ENCODE assay signal across 21 cellular contexts in genomic region chr13:41501281-41501680, GRCh38. TPM values are rescaled to one million over a fixed set of nuclear protein-coding genes. Genes with fewer than 3 reads are reported as not detected.
DNase-seq lines count a peak whose midpoint lies in the region; ATAC-seq and TF ChIP-seq lines count a peak whose summit lies in the region.
"Had no signal": no experiment of that assay in that cellular context is flagged by ENCODE, and none has a peak within 500 bp of the region (broad histone marks: within the 10 kb centered on the region; RNA-seq: fewer than 3 reads in every experiment).

No MANE protein-coding gene starts in this region.

- no peak overlapping the region for H2AFZ ChIP-seq in OCI-LY3 (ENCODE audit: low read depth, low read length)
- H2AFZ ChIP-seq: neural progenitor cell had no signal

- no peak for DNase-seq in CD4-positive, alpha-beta memory T cell
- DNase-seq in naive B cell (peak; percentile 10), posterior vena cava (ENCODE audit: low spot score) (no peak), NCI-H774 (lab: John Stamatoyannopoulos, UW) (no peak)
- no peak for DNase-seq in T-helper 2 cell treated with Interferon-gamma antibody and Interleukin-4, amounts not matched to agents 5 μg/mL and 100 μg/mL, for 36 hours (ENCODE audit: low spot score)
- DNase-seq: activated naive CD8-positive, alpha-beta T cell treated with anti-CD3 and anti-CD28 coated beads, Interleukin-2, amount 10 ng/mL, durations not matched to agents 7 days and 5 days; activated T-cell treated with anti-CD3 and anti-CD28 coated beads, Interleukin-2, amount 50 U/mL, for 24 hours; BE2C; brain microvascular endothelial cell; DMS79; GOT3; left colon; NCI-H1092; NCI-H524 treated with DMSO at 0.1 percent for 48 hours had no signal

- peaks cover 1 to 7% of the 10 kb centered on the region in 2 donors for H3K36me3 Mint-ChIP-seq in CD4-positive, alpha-beta memory T cell
- peaks cover 5 to 16% of the 10 kb centered on the region in 2 donors for H3K36me3 Mint-ChIP-seq in naive B cell
- peaks cover 7% of the 10 kb centered on the region for H3K36me3 Mint-ChIP-seq in T-helper 2 cell treated with Interferon-gamma antibody and Interleukin-4, amounts not matched to agents 5 μg/mL and 100 μg/mL, for 36 hours (ENCODE audit: low read depth)
- H3K36me3 Mint-ChIP-seq: mesothelial cell of epicardium, neural progenitor cell had no signal

- H3K4me3 ChIP-seq in CD4-positive, alpha-beta memory T cell (ENCODE audit: low read length in 2 of 2), result no peak overlapping the region
- H3K4me3 ChIP-seq in OCI-LY3 (ENCODE audit: low read length), result no peak overlapping the region
- H3K4me3 ChIP-seq: gastrocnemius medialis, neural progenitor cell, SK-N-MC had no signal

- peak overlapping the region; percentile 10 to 92 (median 76) for H3K27ac Mint-ChIP-seq in CD4-positive, alpha-beta memory T cell
- H3K27ac Mint-ChIP-seq in naive B cell, result peak overlapping the region in 5 of 6 donors; percentile 13 to 81 (median 49)
- no peak overlapping the region for H3K27ac Mint-ChIP-seq in T-helper 2 cell treated with Interferon-gamma antibody and Interleukin-4, amounts not matched to agents 5 μg/mL and 100 μg/mL, for 36 hours
- H3K27ac Mint-ChIP-seq: activated T-cell treated with anti-CD3 and anti-CD28 coated beads, Interleukin-2, amount 50 U/mL, for 24 hours; mesothelial cell of epicardium; neural progenitor cell had no signal

- H3K27ac ChIP-seq in CD4-positive, alpha-beta memory T cell (ENCODE audit: low read depth, low read length), result no peak overlapping the region
- H3K27ac ChIP-seq in OCI-LY3 (ENCODE audit: low read length), result no peak overlapping the region
- H3K27ac ChIP-seq: brain microvascular endothelial cell, gastrocnemius medialis, neural progenitor cell, SK-N-MC had no signal

- CTCF ChIA-PET in CD4-positive, alpha-beta memory T cell (lab: Charles Lee; ENCODE audit: partially characterized antibody), result interaction anchor here (0.9 to 8.8 kb wide), 8 partner anchors 18 to 155 kb away, joined by 3 to 69 read pairs (median 4); partner anchors contain the start of gene RGCC

- peak overlapping the region; percentile 23; the same call in 1 of the 2 replicates for H3K4me2 ChIP-seq in OCI-LY3 (ENCODE audit: low read length)
- H3K4me2 ChIP-seq: neural progenitor cell had no signal

- no peaks in the 10 kb centered on the region for H4K20me1 ChIP-seq in OCI-LY3 (ENCODE audit: insufficient read depth, low read length)

- H3K9me3 Mint-ChIP-seq in CD4-positive, alpha-beta memory T cell, result peaks cover 0 to 8% (median 2%) of the 10 kb centered on the region in 8 donors
- peaks cover 0 to 25% (median 10%) of the 10 kb centered on the region in 7 donors for H3K9me3 Mint-ChIP-seq in naive B cell
- peaks cover 19% of the 10 kb centered on the region for H3K9me3 Mint-ChIP-seq in T-helper 2 cell treated with Interferon-gamma antibody and Interleukin-4, amounts not matched to agents 5 μg/mL and 100 μg/mL, for 36 hours

- TF ChIP-seq EP300 in Ishikawa (IDR thresholded peaks at IDR 0.05; ENCODE audit: borderline replicate concordance), result 0 out of 2 replicates have a peak, but pooled peaks have one; percentile 23

- no peak for TF ChIP-seq RAD21 in Ishikawa (IDR thresholded peaks at IDR 0.05; ENCODE audit: low read depth)

- peak; percentile 40 for ATAC-seq in naive B cell (ENCODE audit: low read depth in 2 of 2)
- ATAC-seq: gastrocnemius medialis, Panc1 had no signal

- H3K9me3 ChIP-seq in CD4-positive, alpha-beta memory T cell (ENCODE audit: control insufficient read depth in 1 of 2, low read length in 2 of 2), result no peaks in the 10 kb centered on the region
- H3K9me3 ChIP-seq in OCI-LY3 (ENCODE audit: insufficient read depth, low read length), result peaks cover 9% of the 10 kb centered on the region; the same call in 1 of the 2 replicates
- H3K9me3 ChIP-seq: BE2C, gastrocnemius medialis had no signal

- peaks cover 64% of the 10 kb centered on the region for H3K4me1 ChIP-seq in CD4-positive, alpha-beta memory T cell (ENCODE audit: insufficient read depth, low read length)
- H3K4me1 ChIP-seq in OCI-LY3 (ENCODE audit: low read length), result peaks cover 55% of the 10 kb centered on the region
- H3K4me1 ChIP-seq: BE2C, neural progenitor cell had no signal

- no peaks in the 10 kb centered on the region for H3K36me3 ChIP-seq in CD4-positive, alpha-beta memory T cell (ENCODE audit: insufficient read depth, low read length)
- H3K36me3 ChIP-seq in OCI-LY3 (replicated peaks; ENCODE audit: low read depth, low read length), result no peaks in the 10 kb centered on the region
- H3K36me3 ChIP-seq: BE2C, brain microvascular endothelial cell, gastrocnemius medialis, neural progenitor cell had no signal

- TF ChIP-seq CTCF in OCI-LY3 (IDR thresholded peaks at IDR 0.05; ENCODE audit: low read depth, low read length), result no peak

- H3K79me2 ChIP-seq in OCI-LY3 (ENCODE audit: low read length), result no peaks in the 10 kb centered on the region

- POLR2A ChIA-PET in CD4-positive, alpha-beta memory T cell (lab: Charles Lee; ENCODE audit: partially characterized antibody), result interaction anchor here (0.9 to 6.1 kb wide), 4 partner anchors 9 to 43 kb away, joined by 4 to 52 read pairs (median 41); partner anchors contain the start of gene RGCC

- intact Hi-C loops in CD4-positive, alpha-beta memory T cell (cut with micrococcal nuclease), result no loop called here
- intact Hi-C loops in posterior vena cava (cut with DNase I), result no loop called here

- H3K4me3 Mint-ChIP-seq in CD4-positive, alpha-beta memory T cell, result peak overlapping the region in 2 of 8 donors; percentile 51 to 81
- H3K4me3 Mint-ChIP-seq in naive B cell, result peak overlapping the region in 7 of 8 donors; percentile 25 to 84 (median 59)
- H3K4me3 Mint-ChIP-seq in T-helper 2 cell treated with Interferon-gamma antibody and Interleukin-4, amounts not matched to agents 5 μg/mL and 100 μg/mL, for 36 hours, result no peak overlapping the region
- H3K4me3 Mint-ChIP-seq: activated naive CD8-positive, alpha-beta T cell treated with anti-CD3 and anti-CD28 coated beads, Interleukin-2, amount 10 ng/mL, durations not matched to agents 7 days and 5 days; activated T-cell treated with anti-CD3 and anti-CD28 coated beads, Interleukin-2, amount 50 U/mL, for 24 hours; mesothelial cell of epicardium; neural progenitor cell had no signal

- H3K9ac ChIP-seq in OCI-LY3 (ENCODE audit: low read length), result no peak overlapping the region
- H3K9ac ChIP-seq: neural progenitor cell had no signal

- H3K27me3 ChIP-seq in CD4-positive, alpha-beta memory T cell (ENCODE audit: insufficient read depth, low read length), result no peaks in the 10 kb centered on the region
- H3K27me3 ChIP-seq in OCI-LY3 (ENCODE audit: low read depth, low read length), result no peaks in the 10 kb centered on the region
- H3K27me3 ChIP-seq: BE2C, brain microvascular endothelial cell, gastrocnemius medialis, neural progenitor cell had no signal

- H3K27me3 Mint-ChIP-seq in CD4-positive, alpha-beta memory T cell, result no peaks in the 10 kb centered on the region
- peaks cover 0 to 6% (median 0%) of the 10 kb centered on the region in 3 donors for H3K27me3 Mint-ChIP-seq in naive B cell
- H3K27me3 Mint-ChIP-seq in T-helper 2 cell treated with Interferon-gamma antibody and Interleukin-4, amounts not matched to agents 5 μg/mL and 100 μg/mL, for 36 hours (ENCODE audit: low read depth), result no peaks in the 10 kb centered on the region
- H3K27me3 Mint-ChIP-seq: activated naive CD8-positive, alpha-beta T cell treated with anti-CD3 and anti-CD28 coated beads, Interleukin-2, amount 10 ng/mL, durations not matched to agents 7 days and 5 days; activated T-cell treated with anti-CD3 and anti-CD28 coated beads, Interleukin-2, amount 50 U/mL, for 24 hours had no signal

- peaks cover 35 to 63% (median 53%) of the 10 kb centered on the region in 4 donors for H3K4me1 Mint-ChIP-seq in CD4-positive, alpha-beta memory T cell
- peaks cover 45 to 47% (median 47%) of the 10 kb centered on the region in 3 donors for H3K4me1 Mint-ChIP-seq in naive B cell
- H3K4me1 Mint-ChIP-seq in T-helper 2 cell treated with Interferon-gamma antibody and Interleukin-4, amounts not matched to agents 5 μg/mL and 100 μg/mL, for 36 hours (ENCODE audit: low read depth), result peaks cover 42% of the 10 kb centered on the region
- H3K4me1 Mint-ChIP-seq: mesothelial cell of epicardium had no signal

TF ChIP-seq in Ishikawa, 13 proteins besides CTCF, POLR2A, EP300 and RAD21 (continues in another document):
- TF ChIP-seq FOXM1 (IDR thresholded peaks at IDR 0.05; ENCODE audit: borderline replicate concordance, low read depth) (no peak), YY1 (IDR thresholded peaks at IDR 0.05; ENCODE audit: low read depth) (no peak), TCF12 (IDR thresholded peaks at IDR 0.05; ENCODE audit: low read depth) (no peak), CEBPB (IDR thresholded peaks at IDR 0.05) (no peak), USF1 (IDR thresholded peaks at IDR 0.05) (no peak), NFIC (IDR thresholded peaks at IDR 0.05) (no peak), TAF1 (IDR thresholded peaks at IDR 0.05; ENCODE audit: low read depth) (no peak), ZBTB7A (IDR thresholded peaks at IDR 0.05; ENCODE audit: low read depth) (no peak), CREB1 (IDR thresholded peaks at IDR 0.05; ENCODE audit: low read depth) (no peak)
- TF ChIP-seq, protein P1, sequence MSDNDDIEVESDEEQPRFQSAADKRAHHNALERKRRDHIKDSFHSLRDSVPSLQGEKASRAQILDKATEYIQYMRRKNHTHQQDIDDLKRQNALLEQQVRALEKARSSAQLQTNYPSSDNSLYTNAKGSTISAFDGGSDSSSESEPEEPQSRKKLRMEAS (IDR thresholded peaks at IDR 0.05), result no peak

RNA-seq across cellular contexts. Expression of gene RGCC, which starts 43.9 kb away (rescaled TPM):
- total RNA-seq in CD4-positive, alpha-beta memory T cell, result 100 to 1,000 TPM; 146 to 154 TPM
- 100 to 1,000 TPM; 137 to 156 TPM for polyA plus RNA-seq in CD4-positive, alpha-beta memory T cell
- 1 to 10 TPM in 4 of 6 donors, under 1 TPM in 1, not detected in 1; 0.88 to 7.7 (median 2.5) TPM for polyA plus RNA-seq in naive B cell (ENCODE audit: low read depth in 6 of 6)
- total RNA-seq in posterior vena cava, result 10 to 100 TPM; 29.6 to 68.3 TPM
